Comparison of ENCODE assay signal across 10 cellular contexts in genomic region chr15:94610069-94610863, GRCh38.
A peak's percentile ranks its signal among the peaks of the same experiment; 100 is the strongest.
DNase-seq lines count a peak whose midpoint lies in the region; ATAC-seq and TF ChIP-seq lines count a peak whose summit lies in the region.
"Had no signal": no experiment of that assay in that cellular context is flagged by ENCODE, and none has a peak within 500 bp of the region (broad histone marks: within the 10 kb centered on the region; RNA-seq: fewer than 3 reads in every experiment).

No MANE protein-coding gene starts in this region.

- peak; percentile 29 for DNase-seq in activated T-helper 1 cell treated with anti-CD3 and anti-CD28 coated beads, Interleukin-12 subunit alpha, Interleukin-12 subunit beta, Interleukin-2, Interleukin-4 antibody, amounts not matched to agents 30 ng/mL and 10 ng/mL and 1 ng/mL, durations not matched to agents 14 hours and 24 hours and 36 hours (ENCODE audit: low spot score)
- DNase-seq in NCI-H510A treated with DMSO at 0.1 percent for 48 hours (lab: John Stamatoyannopoulos, UW) (no peak), type B pancreatic cell (ENCODE audit: extremely low spot score, unreplicated experiment) (no peak), KBM-7 (no peak)
- no peak for DNase-seq in activated T-helper 2 cell treated with anti-CD3 and anti-CD28 coated beads, Interferon-gamma antibody, Interleukin-2, Interleukin-4, amounts not matched to agents 10 μg/mL and 5 μg/mL and 100 μg/mL, durations not matched to agents 14 hours and 24 hours and 36 hours (ENCODE audit: low spot score)
- DNase-seq: kidney glomerular epithelial cell had no signal

- H3K4me3 Mint-ChIP-seq in activated T-helper 1 cell treated with anti-CD3 and anti-CD28 coated beads, Interleukin-12 subunit alpha, Interleukin-12 subunit beta, Interleukin-2, Interleukin-4 antibody, amounts not matched to agents 30 ng/mL and 10 ng/mL and 1 ng/mL, durations not matched to agents 14 hours and 24 hours and 36 hours: peak overlapping the region; percentile 51
- no peak overlapping the region for H3K4me3 Mint-ChIP-seq in type B pancreatic cell
- no peak overlapping the region for H3K4me3 Mint-ChIP-seq in activated T-helper 2 cell treated with anti-CD3 and anti-CD28 coated beads, Interferon-gamma antibody, Interleukin-2, Interleukin-4, amounts not matched to agents 10 μg/mL and 5 μg/mL and 100 μg/mL, durations not matched to agents 14 hours and 24 hours and 36 hours (ENCODE audit: low read depth)
- H3K4me3 Mint-ChIP-seq: stimulated activated memory B cell treated with anti-CD40 and anti-IgM and Interleukin-4, amounts not matched to agents 10 μg/mL and 1 μg/mL and 100 μg/mL, for 72 hours had no signal

- intact Hi-C loops in activated T-helper 1 cell treated with anti-CD3 and anti-CD28 coated beads, Interleukin-12 subunit alpha, Interleukin-12 subunit beta, Interleukin-2, Interleukin-4 antibody, amounts not matched to agents 30 ng/mL and 10 ng/mL and 1 ng/mL, durations not matched to agents 14 hours and 24 hours and 36 hours (cut with micrococcal nuclease): loop anchor here (1.0 to 10.0 kb wide), 3 partner anchors 26 to 675 kb away; no protein-coding TSS in a partner anchor
- intact Hi-C loops in activated T-helper 2 cell treated with anti-CD3 and anti-CD28 coated beads, Interferon-gamma antibody, Interleukin-2, Interleukin-4, amounts not matched to agents 10 μg/mL and 5 μg/mL and 100 μg/mL, durations not matched to agents 14 hours and 24 hours and 36 hours (cut with micrococcal nuclease): loop anchor here (1.0 kb wide), 1 partner anchor 26 kb away; no protein-coding TSS in a partner anchor

- no peaks in the 10 kb centered on the region for H3K9me3 Mint-ChIP-seq in activated T-helper 1 cell treated with anti-CD3 and anti-CD28 coated beads, Interleukin-12 subunit alpha, Interleukin-12 subunit beta, Interleukin-2, Interleukin-4 antibody, amounts not matched to agents 30 ng/mL and 10 ng/mL and 1 ng/mL, durations not matched to agents 14 hours and 24 hours and 36 hours
- no peaks in the 10 kb centered on the region for H3K9me3 Mint-ChIP-seq in type B pancreatic cell
- no peaks in the 10 kb centered on the region for H3K9me3 Mint-ChIP-seq in activated T-helper 2 cell treated with anti-CD3 and anti-CD28 coated beads, Interferon-gamma antibody, Interleukin-2, Interleukin-4, amounts not matched to agents 10 μg/mL and 5 μg/mL and 100 μg/mL, durations not matched to agents 14 hours and 24 hours and 36 hours

- H3K4me1 Mint-ChIP-seq in activated T-helper 1 cell treated with anti-CD3 and anti-CD28 coated beads, Interleukin-12 subunit alpha, Interleukin-12 subunit beta, Interleukin-2, Interleukin-4 antibody, amounts not matched to agents 30 ng/mL and 10 ng/mL and 1 ng/mL, durations not matched to agents 14 hours and 24 hours and 36 hours (ENCODE audit: low read depth): peaks cover 68% of the 10 kb centered on the region
- H3K4me1 Mint-ChIP-seq in type B pancreatic cell (ENCODE audit: unreplicated experiment): no peaks in the 10 kb centered on the region
- peaks cover 23% of the 10 kb centered on the region for H3K4me1 Mint-ChIP-seq in activated T-helper 2 cell treated with anti-CD3 and anti-CD28 coated beads, Interferon-gamma antibody, Interleukin-2, Interleukin-4, amounts not matched to agents 10 μg/mL and 5 μg/mL and 100 μg/mL, durations not matched to agents 14 hours and 24 hours and 36 hours (ENCODE audit: low read depth)

- H3K36me3 Mint-ChIP-seq in activated T-helper 1 cell treated with anti-CD3 and anti-CD28 coated beads, Interleukin-12 subunit alpha, Interleukin-12 subunit beta, Interleukin-2, Interleukin-4 antibody, amounts not matched to agents 30 ng/mL and 10 ng/mL and 1 ng/mL, durations not matched to agents 14 hours and 24 hours and 36 hours (ENCODE audit: low read depth): peaks cover 17% of the 10 kb centered on the region
- no peaks in the 10 kb centered on the region for H3K36me3 Mint-ChIP-seq in type B pancreatic cell
- H3K36me3 Mint-ChIP-seq in activated T-helper 2 cell treated with anti-CD3 and anti-CD28 coated beads, Interferon-gamma antibody, Interleukin-2, Interleukin-4, amounts not matched to agents 10 μg/mL and 5 μg/mL and 100 μg/mL, durations not matched to agents 14 hours and 24 hours and 36 hours (ENCODE audit: low read depth): no peaks in the 10 kb centered on the region
- H3K36me3 Mint-ChIP-seq: stimulated activated memory B cell treated with anti-CD40 and anti-IgM and Interleukin-4, amounts not matched to agents 10 μg/mL and 1 μg/mL and 100 μg/mL, for 72 hours had no signal

- in situ Hi-C loops in KBM-7 (cut with MboI; ENCODE audit: low pct_unique_long_range_greater_than_20kb, low sequenced_read_pairs): no loop called here

- no peak for TF ChIP-seq CTCF in type B pancreatic cell (conservative IDR thresholded peaks at IDR 0.05)

- TF ChIP-seq POLR2A in GM18505 (IDR thresholded peaks at IDR 0.05; ENCODE audit: borderline replicate concordance, extremely low read depth, insufficient read depth, insufficient read length): no peak

- no peak overlapping the region for H3K27ac Mint-ChIP-seq in activated T-helper 1 cell treated with anti-CD3 and anti-CD28 coated beads, Interleukin-12 subunit alpha, Interleukin-12 subunit beta, Interleukin-2, Interleukin-4 antibody, amounts not matched to agents 30 ng/mL and 10 ng/mL and 1 ng/mL, durations not matched to agents 14 hours and 24 hours and 36 hours
- no peak overlapping the region for H3K27ac Mint-ChIP-seq in type B pancreatic cell
- no peak overlapping the region for H3K27ac Mint-ChIP-seq in activated T-helper 2 cell treated with anti-CD3 and anti-CD28 coated beads, Interferon-gamma antibody, Interleukin-2, Interleukin-4, amounts not matched to agents 10 μg/mL and 5 μg/mL and 100 μg/mL, durations not matched to agents 14 hours and 24 hours and 36 hours
- H3K27ac Mint-ChIP-seq: stimulated activated memory B cell treated with anti-CD40 and anti-IgM and Interleukin-4, amounts not matched to agents 10 μg/mL and 1 μg/mL and 100 μg/mL, for 72 hours had no signal

- ATAC-seq in GM18505 (IDR thresholded peaks at IDR 0.05; ENCODE audit: unreplicated experiment) (peak; percentile 64), GM19467 (IDR thresholded peaks at IDR 0.05; ENCODE audit: unreplicated experiment) (peak; percentile 52), HG02938 (IDR thresholded peaks at IDR 0.05; ENCODE audit: unreplicated experiment) (peak; percentile 79)
- ATAC-seq: stimulated activated memory B cell treated with anti-CD40 and anti-IgM and Interleukin-4, amounts not matched to agents 10 μg/mL and 1 μg/mL and 100 μg/mL, for 72 hours had no signal

- peaks cover 40% of the 10 kb centered on the region for H3K27me3 Mint-ChIP-seq in activated T-helper 1 cell treated with anti-CD3 and anti-CD28 coated beads, Interleukin-12 subunit alpha, Interleukin-12 subunit beta, Interleukin-2, Interleukin-4 antibody, amounts not matched to agents 30 ng/mL and 10 ng/mL and 1 ng/mL, durations not matched to agents 14 hours and 24 hours and 36 hours (ENCODE audit: insufficient read depth)
- H3K27me3 Mint-ChIP-seq in type B pancreatic cell: peaks cover 6% of the 10 kb centered on the region
- peaks cover 67% of the 10 kb centered on the region for H3K27me3 Mint-ChIP-seq in activated T-helper 2 cell treated with anti-CD3 and anti-CD28 coated beads, Interferon-gamma antibody, Interleukin-2, Interleukin-4, amounts not matched to agents 10 μg/mL and 5 μg/mL and 100 μg/mL, durations not matched to agents 14 hours and 24 hours and 36 hours (ENCODE audit: low read depth)
